9 cellular contexts compared by ENCODE assay signal in the genomic region with DNA sequence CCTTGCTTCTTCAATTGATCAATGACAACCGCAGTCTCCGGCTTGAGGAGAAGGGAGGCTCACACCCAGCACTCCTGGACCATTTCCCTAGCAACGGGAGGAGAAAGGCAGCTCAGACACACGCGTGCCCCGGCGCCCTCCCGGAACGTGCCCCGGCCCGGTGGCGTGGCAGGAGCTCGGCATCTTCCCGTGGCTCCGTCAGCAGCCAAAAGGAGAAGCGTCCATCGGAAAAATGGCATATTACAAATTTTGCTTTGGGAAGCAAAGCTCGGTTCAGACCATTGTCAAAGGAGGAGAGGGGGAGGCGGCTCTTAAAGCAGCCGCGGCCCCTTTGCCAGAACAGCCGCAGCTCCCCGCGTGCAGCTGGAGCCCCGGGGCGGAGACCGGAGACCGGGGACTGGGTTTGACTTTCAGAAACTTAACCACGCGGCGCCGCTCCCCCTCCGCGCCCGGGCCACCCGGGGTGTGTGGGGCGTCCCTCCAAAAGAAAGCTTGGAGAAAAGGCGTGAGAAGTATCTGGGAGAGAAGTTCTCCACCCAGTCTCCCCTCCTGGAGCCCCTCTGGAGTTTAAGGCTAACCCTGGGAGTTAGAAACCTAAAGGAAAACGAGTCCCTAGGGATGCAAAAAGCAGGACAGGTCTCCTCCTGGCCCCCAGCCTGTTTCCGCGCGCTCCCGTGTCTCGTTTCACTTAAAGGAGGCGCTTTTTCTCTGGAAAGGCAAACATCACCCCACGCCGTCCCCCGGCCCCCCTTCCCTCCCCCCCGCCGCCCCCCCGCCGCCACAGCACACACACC. TPM values are rescaled to one million over a fixed set of nuclear protein-coding genes. Genes with fewer than 3 reads are reported as not detected.
DNase-seq lines count a peak whose midpoint lies in the region; ATAC-seq and TF ChIP-seq lines count a peak whose summit lies in the region.
"Had no signal": no experiment of that assay in that cellular context is flagged by ENCODE, and none has a peak within 500 bp of the region (broad histone marks: within the 10 kb centered on the region; RNA-seq: fewer than 3 reads in every experiment).

No MANE protein-coding gene starts in this region.

- H3K4me1 ChIP-seq in right atrium auricular region = peaks cover 0 to 16% of the 10 kb centered on the region in 2 donors

- ATAC-seq in activated naive CD8-positive, alpha-beta T cell treated with anti-CD3 and anti-CD28 coated beads, Interleukin-2, amount 50 U/mL, for 24 hours = peak; percentile 51
- no peak for ATAC-seq in HG02759 (IDR thresholded peaks at IDR 0.05; ENCODE audit: unreplicated experiment)

- H3K4me3 Mint-ChIP-seq in activated naive CD8-positive, alpha-beta T cell treated with anti-CD3 and anti-CD28 coated beads, Interleukin-2, amount 50 U/mL, for 24 hours = peak overlapping the region; percentile 62
- H3K4me3 Mint-ChIP-seq in activated T-helper 2 cell treated with anti-CD3 and anti-CD28 coated beads, Interferon-gamma antibody, Interleukin-2, Interleukin-4, amounts not matched to agents 10 μg/mL and 5 μg/mL and 100 μg/mL, durations not matched to agents 14 hours and 24 hours and 36 hours (ENCODE audit: low read depth) = no peak overlapping the region
- H3K4me3 Mint-ChIP-seq: memory B cell had no signal

- no peaks in the 10 kb centered on the region for H3K9me3 Mint-ChIP-seq in activated naive CD8-positive, alpha-beta T cell treated with anti-CD3 and anti-CD28 coated beads, Interleukin-2, amount 50 U/mL, for 24 hours
- no peaks in the 10 kb centered on the region for H3K9me3 Mint-ChIP-seq in activated T-helper 2 cell treated with anti-CD3 and anti-CD28 coated beads, Interferon-gamma antibody, Interleukin-2, Interleukin-4, amounts not matched to agents 10 μg/mL and 5 μg/mL and 100 μg/mL, durations not matched to agents 14 hours and 24 hours and 36 hours

- H3K27ac ChIP-seq in right atrium auricular region = no peak overlapping the region

- no peaks in the 10 kb centered on the region for H3K27me3 ChIP-seq in right atrium auricular region

- peaks cover 50% of the 10 kb centered on the region for H3K27me3 Mint-ChIP-seq in activated naive CD8-positive, alpha-beta T cell treated with anti-CD3 and anti-CD28 coated beads, Interleukin-2, amount 50 U/mL, for 24 hours
- peaks cover 31% of the 10 kb centered on the region for H3K27me3 Mint-ChIP-seq in activated T-helper 2 cell treated with anti-CD3 and anti-CD28 coated beads, Interferon-gamma antibody, Interleukin-2, Interleukin-4, amounts not matched to agents 10 μg/mL and 5 μg/mL and 100 μg/mL, durations not matched to agents 14 hours and 24 hours and 36 hours (ENCODE audit: low read depth)

- no peaks in the 10 kb centered on the region for H3K36me3 ChIP-seq in right atrium auricular region

- no peak for TF ChIP-seq CTCF in right atrium auricular region (IDR thresholded peaks at IDR 0.05)

- H3K36me3 Mint-ChIP-seq in activated naive CD8-positive, alpha-beta T cell treated with anti-CD3 and anti-CD28 coated beads, Interleukin-2, amount 50 U/mL, for 24 hours (ENCODE audit: low read depth) = no peaks in the 10 kb centered on the region
- H3K36me3 Mint-ChIP-seq in activated T-helper 2 cell treated with anti-CD3 and anti-CD28 coated beads, Interferon-gamma antibody, Interleukin-2, Interleukin-4, amounts not matched to agents 10 μg/mL and 5 μg/mL and 100 μg/mL, durations not matched to agents 14 hours and 24 hours and 36 hours (ENCODE audit: low read depth) = no peaks in the 10 kb centered on the region

- intact Hi-C loops in posterior vena cava (cut with DNase I) = loop anchor here in 1 of 2 donors (10.0 kb wide), 1 partner anchor 596 kb away; a partner anchor contains a TSS
- intact Hi-C loops in activated T-helper 2 cell treated with anti-CD3 and anti-CD28 coated beads, Interferon-gamma antibody, Interleukin-2, Interleukin-4, amounts not matched to agents 10 μg/mL and 5 μg/mL and 100 μg/mL, durations not matched to agents 14 hours and 24 hours and 36 hours (cut with micrococcal nuclease) = no loop called here

- DNase-seq in DMS 273 (lab: John Stamatoyannopoulos, UW; ENCODE audit: unreplicated experiment) (peak; percentile 75), NCI-H146 (lab: John Stamatoyannopoulos, UW) (peak; percentile 78), right atrium auricular region (ENCODE audit: low spot score) (no peak), posterior vena cava (ENCODE audit: low spot score) (peak; percentile 81), NCI-H187 (lab: John Stamatoyannopoulos, UW) (no peak)
- DNase-seq in activated naive CD8-positive, alpha-beta T cell treated with anti-CD3 and anti-CD28 coated beads, Interleukin-2, amount 50 U/mL, for 24 hours = peak; percentile 16
- no peak for DNase-seq in activated T-helper 2 cell treated with anti-CD3 and anti-CD28 coated beads, Interferon-gamma antibody, Interleukin-2, Interleukin-4, amounts not matched to agents 10 μg/mL and 5 μg/mL and 100 μg/mL, durations not matched to agents 14 hours and 24 hours and 36 hours (ENCODE audit: low spot score)

- H3K4me1 Mint-ChIP-seq in activated naive CD8-positive, alpha-beta T cell treated with anti-CD3 and anti-CD28 coated beads, Interleukin-2, amount 50 U/mL, for 24 hours = peaks cover 10% of the 10 kb centered on the region
- peaks cover 3% of the 10 kb centered on the region for H3K4me1 Mint-ChIP-seq in activated T-helper 2 cell treated with anti-CD3 and anti-CD28 coated beads, Interferon-gamma antibody, Interleukin-2, Interleukin-4, amounts not matched to agents 10 μg/mL and 5 μg/mL and 100 μg/mL, durations not matched to agents 14 hours and 24 hours and 36 hours (ENCODE audit: low read depth)

- H3K9me3 ChIP-seq in right atrium auricular region = no peaks in the 10 kb centered on the region

- no peak overlapping the region for H3K27ac Mint-ChIP-seq in activated naive CD8-positive, alpha-beta T cell treated with anti-CD3 and anti-CD28 coated beads, Interleukin-2, amount 50 U/mL, for 24 hours
- H3K27ac Mint-ChIP-seq in activated T-helper 2 cell treated with anti-CD3 and anti-CD28 coated beads, Interferon-gamma antibody, Interleukin-2, Interleukin-4, amounts not matched to agents 10 μg/mL and 5 μg/mL and 100 μg/mL, durations not matched to agents 14 hours and 24 hours and 36 hours = no peak overlapping the region
- H3K27ac Mint-ChIP-seq: memory B cell had no signal

- peak overlapping the region; percentile 36 to 49 for H3K4me3 ChIP-seq in right atrium auricular region

RNA-seq across cellular contexts. Expression of a gene that starts 0.5 kb away (rescaled TPM):
- total RNA-seq in right atrium auricular region (under 1 TPM; 0.20 to 0.48 TPM), posterior vena cava (10 to 100 TPM; 22.6 to 62.6 TPM)
- total RNA-seq in activated T-helper 2 cell treated with anti-CD3 and anti-CD28 coated beads, Interferon-gamma antibody, Interleukin-2, Interleukin-4, amounts not matched to agents 10 μg/mL and 5 μg/mL and 100 μg/mL, durations not matched to agents 14 hours and 24 hours and 36 hours = not detected in 2 replicates

Comparison
In these comparisons a context has a peak if more than half of its experiments do, and no peak if none do; other contexts are left out.
1. DNase-seq: peak in DMS 273 (single experiment), NCI-H146 (single experiment), activated naive CD8-positive, alpha-beta T cell treated with anti-CD3 and anti-CD28 coated beads, Interleukin-2, amount 50 U/mL, for 24 hours (single experiment) and posterior vena cava (single experiment); none in right atrium auricular region (single experiment), NCI-H187 (0 of 2) and activated T-helper 2 cell treated with anti-CD3 and anti-CD28 coated beads, Interferon-gamma antibody, Interleukin-2, Interleukin-4, amounts not matched to agents 10 μg/mL and 5 μg/mL and 100 μg/mL, durations not matched to agents 14 hours and 24 hours and 36 hours (single experiment).
2. RNA of a gene that starts 0.5 kb away (total RNA-seq): 22.6 to 62.6 TPM in posterior vena cava; 0.20 to 0.48 TPM in right atrium auricular region and not detected in activated T-helper 2 cell treated with anti-CD3 and anti-CD28 coated beads, Interferon-gamma antibody, Interleukin-2, Interleukin-4, amounts not matched to agents 10 μg/mL and 5 μg/mL and 100 μg/mL, durations not matched to agents 14 hours and 24 hours and 36 hours; every median in the first group is over 10 times any median in the second.